In the genomic region with DNA sequence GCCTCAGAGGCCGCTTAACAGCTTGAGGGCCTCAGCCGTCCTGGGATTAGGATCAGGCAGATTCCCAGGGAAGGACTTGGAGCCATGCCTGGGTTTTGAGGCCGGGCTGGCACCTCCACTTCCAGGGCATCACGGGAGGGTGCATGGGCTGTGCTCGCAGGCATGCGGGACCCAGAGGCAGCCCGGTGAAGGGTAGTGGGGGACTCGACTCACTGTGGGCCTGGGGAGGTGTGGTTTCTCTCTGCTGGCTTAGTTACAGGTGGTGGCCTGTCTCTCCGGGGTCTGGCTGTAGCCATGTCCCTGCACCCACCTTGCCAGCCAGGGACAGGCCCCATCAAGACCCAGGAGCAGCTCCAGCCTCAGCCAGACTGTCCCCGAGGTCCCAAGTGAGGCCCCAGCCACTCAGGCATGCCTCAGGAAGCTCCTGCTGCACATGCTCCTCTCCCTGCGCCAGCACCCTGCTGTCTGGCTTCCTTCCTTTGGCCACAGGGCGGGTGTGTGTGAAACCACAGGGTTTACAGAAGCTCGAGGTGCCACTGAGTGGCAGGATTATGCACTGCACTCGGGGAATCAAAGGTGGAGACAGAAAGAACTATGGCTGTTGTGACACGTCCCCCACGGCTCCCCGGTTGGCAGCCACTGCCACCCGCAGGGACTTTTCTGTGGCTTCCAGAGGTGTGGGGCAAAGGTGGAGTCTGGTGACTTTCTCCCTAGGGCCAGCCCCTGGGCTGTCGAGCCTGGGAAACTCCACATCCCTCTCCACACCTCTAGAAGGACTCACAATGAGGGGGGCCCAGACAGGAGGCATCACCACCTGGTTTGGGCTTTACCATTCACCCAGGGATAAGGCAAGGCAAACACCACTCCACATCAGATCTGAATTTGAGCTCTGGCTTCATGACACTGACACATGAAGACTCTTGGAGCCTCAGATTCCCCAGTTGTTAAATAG, we compare ENCODE assay signal across 8 cellular contexts. TPM values are rescaled to one million over a fixed set of nuclear protein-coding genes. Genes with fewer than 3 reads are reported as not detected.
DNase-seq lines count a peak whose midpoint lies in the region; ATAC-seq and TF ChIP-seq lines count a peak whose summit lies in the region.

No MANE protein-coding gene starts in this region.

- H3K36me3 ChIP-seq in cardiac muscle cell = no peaks in the 10 kb centered on the region

- no peaks in the 10 kb centered on the region for H3K36me3 Mint-ChIP-seq in activated naive CD8-positive, alpha-beta T cell treated with anti-CD3 and anti-CD28 coated beads for 36 hours

- DNase-seq in NCI-H1417 (lab: John Stamatoyannopoulos, UW) (peak; percentile 70 to 90 (median 71)), SW 1271 (lab: John Stamatoyannopoulos, UW) (peak; percentile 77 to 81), cardiac muscle cell (ENCODE audit: low read depth in 1 of 2, low spot score in 1 of 2) (peak; percentile 88 to 89), putamen (ENCODE audit: low spot score) (peak; percentile 55), OCI-M2 (lab: John Stamatoyannopoulos, UW; ENCODE audit: unreplicated experiment) (no peak)
- DNase-seq in activated naive CD8-positive, alpha-beta T cell treated with anti-CD3 and anti-CD28 coated beads for 36 hours = peak; percentile 84

- no peaks in the 10 kb centered on the region for H3K4me1 ChIP-seq in cardiac muscle cell (ENCODE audit: low read depth)

- peak; percentile 94 for ATAC-seq in HG02678 (IDR thresholded peaks at IDR 0.05; ENCODE audit: unreplicated experiment)

- H3K27ac Mint-ChIP-seq in activated naive CD8-positive, alpha-beta T cell treated with anti-CD3 and anti-CD28 coated beads for 36 hours = peak overlapping the region; percentile 63

- H3K27me3 ChIP-seq in cardiac muscle cell = no peaks in the 10 kb centered on the region

- no peak overlapping the region for H3K4me3 ChIP-seq in cardiac muscle cell

- peak overlapping the region; percentile 47 for H3K4me3 Mint-ChIP-seq in activated naive CD8-positive, alpha-beta T cell treated with anti-CD3 and anti-CD28 coated beads for 36 hours

- no peaks in the 10 kb centered on the region for H3K27me3 Mint-ChIP-seq in activated naive CD8-positive, alpha-beta T cell treated with anti-CD3 and anti-CD28 coated beads for 36 hours

- H3K9me3 Mint-ChIP-seq in activated naive CD8-positive, alpha-beta T cell treated with anti-CD3 and anti-CD28 coated beads for 36 hours = no peaks in the 10 kb centered on the region

- peaks cover 12% of the 10 kb centered on the region for H3K4me1 Mint-ChIP-seq in activated naive CD8-positive, alpha-beta T cell treated with anti-CD3 and anti-CD28 coated beads for 36 hours

- H3K9me3 ChIP-seq in cardiac muscle cell (ENCODE audit: low read depth) = no peaks in the 10 kb centered on the region

- TF ChIP-seq CTCF in GM12874 (IDR thresholded peaks at IDR 0.05; ENCODE audit: insufficient read depth, low read depth, low read length) (peak; percentile 65), cardiac muscle cell (IDR thresholded peaks at IDR 0.05; ENCODE audit: low read depth, low read length) (peak; percentile 78)

- H3K27ac ChIP-seq in cardiac muscle cell = no peak overlapping the region

RNA-seq across cellular contexts. Expression of gene GOLGA7B, which starts 19.7 kb away (rescaled TPM):
- under 1 TPM; 0.80 to 0.90 TPM for total RNA-seq in activated naive CD8-positive, alpha-beta T cell treated with anti-CD3 and anti-CD28 coated beads for 36 hours
- 0.18 and 0.27 TPM in 2 replicates for total RNA-seq in cardiac muscle cell
- polyA plus RNA-seq in cardiac muscle cell = 0.19 and 2.8 TPM in 2 replicates
